20 cellular contexts compared by ENCODE assay signal in genomic region chr6:144578385-144579350, GRCh38.
A peak's percentile ranks its signal among the peaks of the same experiment; 100 is the strongest.
DNase-seq lines count a peak whose midpoint lies in the region; ATAC-seq and TF ChIP-seq lines count a peak whose summit lies in the region.
"Had no signal": no experiment of that assay in that cellular context is flagged by ENCODE, and none has a peak within 500 bp of the region (broad histone marks: within the 10 kb centered on the region; RNA-seq: fewer than 3 reads in every experiment).

No MANE protein-coding gene starts in this region.

- H3K4me3 Mint-ChIP-seq in activated T-helper 17 cell treated with anti-CD3 and anti-CD28 coated beads, Interleukin-2, amount 50 U/mL, for 72 hours: no peak overlapping the region
- H3K4me3 Mint-ChIP-seq: activated naive CD4-positive, alpha-beta T cell treated with anti-CD3 and anti-CD28 coated beads, Interleukin-2, amount 10 ng/mL, durations not matched to agents 7 days and 5 days; effector memory CD8-positive, alpha-beta T cell; nephron had no signal

- H3K9ac ChIP-seq in GM23248 (no peak overlapping the region), SK-N-SH (no peak overlapping the region)

- H2AFZ ChIP-seq in GM23248: no peak overlapping the region
- H2AFZ ChIP-seq in SK-N-SH (ENCODE audit: low read depth): no peak overlapping the region

- H3K79me2 ChIP-seq in GM23248 (ENCODE audit: insufficient read depth) (no peaks in the 10 kb centered on the region), SK-N-SH (ENCODE audit: insufficient read depth) (no peaks in the 10 kb centered on the region)

- no peak for TF ChIP-seq POLR2A in ovary (IDR thresholded peaks at IDR 0.05)

- H3K9me3 Mint-ChIP-seq in activated T-helper 17 cell treated with anti-CD3 and anti-CD28 coated beads, Interleukin-2, amount 50 U/mL, for 72 hours: no peaks in the 10 kb centered on the region
- H3K9me3 Mint-ChIP-seq: activated naive CD4-positive, alpha-beta T cell treated with anti-CD3 and anti-CD28 coated beads, Interleukin-2, amount 10 ng/mL, durations not matched to agents 7 days and 5 days; effector memory CD8-positive, alpha-beta T cell; nephron had no signal

- TF ChIP-seq RAD21 in SK-N-SH (IDR thresholded peaks at IDR 0.05; ENCODE audit: low read length): no peak

- peaks cover 34% of the 10 kb centered on the region for H3K4me1 Mint-ChIP-seq in activated T-helper 17 cell treated with anti-CD3 and anti-CD28 coated beads, Interleukin-2, amount 50 U/mL, for 72 hours

- TF ChIP-seq EP300 in SK-N-SH (IDR thresholded peaks at IDR 0.05; ENCODE audit: borderline replicate concordance in 1 of 2, low read depth in 1 of 2, low read length in 1 of 2): no peak
- TF ChIP-seq EP300 in ovary (IDR thresholded peaks at IDR 0.05): no peak

- no peak for ATAC-seq in activated T-helper 17 cell treated with anti-CD3 and anti-CD28 coated beads, Interleukin-2, amount 50 U/mL, for 72 hours (replicated peaks)
- no peak for ATAC-seq in GM21825 (IDR thresholded peaks at IDR 0.05; ENCODE audit: unreplicated experiment)
- no peak for ATAC-seq in HG02798 (IDR thresholded peaks at IDR 0.05; ENCODE audit: poor library complexity, unreplicated experiment)
- ATAC-seq: effector memory CD8-positive, alpha-beta T cell; gastroesophageal sphincter; lower lobe of right lung had no signal

- H3K9me3 ChIP-seq in A673 (ENCODE audit: low read depth, low read length, poor library complexity, severe bottlenecking) (no peaks in the 10 kb centered on the region), GM23248 (ENCODE audit: low read depth) (no peaks in the 10 kb centered on the region), SK-N-SH (no peaks in the 10 kb centered on the region), ovary (no peaks in the 10 kb centered on the region)
- H3K9me3 ChIP-seq: gastroesophageal sphincter, lower lobe of right lung, stomach had no signal

- POLR2A ChIA-PET in A673 (lab: Charles Lee; ENCODE audit: low non-redundant PET): no interaction called here
- POLR2A ChIA-PET in SK-N-SH (lab: Yijun Ruan, JAX): no interaction called here

- no peaks in the 10 kb centered on the region for H3K36me3 ChIP-seq in A673 (ENCODE audit: insufficient read depth, low read length, poor library complexity, severe bottlenecking)
- H3K36me3 ChIP-seq in GM23248 (ENCODE audit: low read depth): 0 out of 2 replicates have a peak, but pooled peaks cover 13% of the 10 kb centered on the region
- peaks cover 0 to 3% of the 10 kb centered on the region in 2 experiments for H3K36me3 ChIP-seq in SK-N-SH (replicated peaks in 1 of 2; ENCODE audit: control insufficient read depth in 1 of 2, insufficient read depth in 2 of 2, low read length in 1 of 2)
- H3K36me3 ChIP-seq in ovary: no peaks in the 10 kb centered on the region

- no peak overlapping the region for H3K27ac ChIP-seq in A673 (ENCODE audit: low read depth, low read length, poor library complexity, severe bottlenecking)
- H3K27ac ChIP-seq in GM23248: peak overlapping the region; percentile 50
- H3K27ac ChIP-seq in SK-N-SH (ENCODE audit: low read depth in 2 of 2, low read length in 1 of 2): no peak overlapping the region
- H3K27ac ChIP-seq in ovary: no peak overlapping the region
- H3K27ac ChIP-seq: gastroesophageal sphincter, lower lobe of right lung, stomach had no signal

- DNase-seq in A673 (ENCODE audit: low spot score) (peak; percentile 42), GM23248 (peak; percentile 84), fibroblast of the aortic adventitia (ENCODE audit: low read depth) (peak; percentile 43), SK-N-SH (no peak), ovary (no peak)
- DNase-seq: activated CD4-positive, CD25-positive, alpha-beta regulatory T cell; activated CD8-positive, alpha-beta memory T cell treated with anti-CD3 and anti-CD28 coated beads, Interleukin-2, amount 50 U/mL, for 4 hours; activated naive CD4-positive, alpha-beta T cell treated with anti-CD3 and anti-CD28 coated beads, Interleukin-2, amount 10 ng/mL, durations not matched to agents 7 days and 5 days; central memory CD4-positive, alpha-beta T cell; effector memory CD8-positive, alpha-beta T cell; lower lobe of right lung; MV-4-11; NCI-H2081; NCI-H774; stomach had no signal

- H3F3A ChIP-seq in GM23248 (ENCODE audit: insufficient read depth) (peaks cover 45% of the 10 kb centered on the region), SK-N-SH (replicated peaks; ENCODE audit: insufficient read depth) (peaks cover 7% of the 10 kb centered on the region)

- H4K20me1 ChIP-seq in GM23248 (ENCODE audit: insufficient read depth): no peaks in the 10 kb centered on the region
- no peaks in the 10 kb centered on the region for H4K20me1 ChIP-seq in SK-N-SH (ENCODE audit: insufficient read depth)

- H3K36me3 Mint-ChIP-seq in activated T-helper 17 cell treated with anti-CD3 and anti-CD28 coated beads, Interleukin-2, amount 50 U/mL, for 72 hours (ENCODE audit: low read depth): peaks cover 22% of the 10 kb centered on the region

- H3K27ac Mint-ChIP-seq in activated T-helper 17 cell treated with anti-CD3 and anti-CD28 coated beads, Interleukin-2, amount 50 U/mL, for 72 hours: peak overlapping the region; percentile 58
- H3K27ac Mint-ChIP-seq: activated naive CD4-positive, alpha-beta T cell treated with anti-CD3 and anti-CD28 coated beads, Interleukin-2, amount 10 ng/mL, durations not matched to agents 7 days and 5 days; nephron had no signal

- H3K27me3 ChIP-seq in A673 (replicated peaks; ENCODE audit: insufficient read depth, low read depth, low read length, poor library complexity) (no peaks in the 10 kb centered on the region), GM23248 (replicated peaks; ENCODE audit: insufficient read depth) (no peaks in the 10 kb centered on the region), SK-N-SH (ENCODE audit: insufficient read depth) (no peaks in the 10 kb centered on the region), ovary (no peaks in the 10 kb centered on the region)
- H3K27me3 ChIP-seq: gastroesophageal sphincter, stomach had no signal

- H3K9me2 ChIP-seq in GM23248 (ENCODE audit: insufficient read depth) (no peaks in the 10 kb centered on the region), SK-N-SH (no peaks in the 10 kb centered on the region)

- H3K4me3 ChIP-seq in A673 (ENCODE audit: low read depth, low read length, poor library complexity, severe bottlenecking): no peak overlapping the region
- no peak overlapping the region for H3K4me3 ChIP-seq in GM23248
- no peak overlapping the region for H3K4me3 ChIP-seq in fibroblast of the aortic adventitia (ENCODE audit: low read depth, low read length)
- H3K4me3 ChIP-seq in SK-N-SH (ENCODE audit: low read depth in 2 of 2, low read length in 1 of 2): no peak overlapping the region
- no peak overlapping the region for H3K4me3 ChIP-seq in ovary
- H3K4me3 ChIP-seq: gastroesophageal sphincter, lower lobe of right lung, stomach had no signal

- 76 to 79% methylated on average over 7 of the region's 7 CpGs for WGBS in GM23248 (ENCODE audit: low coverage in 1 of 2, low lambda C conversion rate in 2 of 2, missing lambda C conversion rate in 2 of 2), 2 experiments
- WGBS in SK-N-SH (ENCODE audit: low lambda C conversion rate): 83% methylated on average over 7 of the region's 7 CpGs
- WGBS in ovary, 3 donors: 82 to 92% (median 83%) methylated on average over 7 of the region's 7 CpGs

- in situ Hi-C loops in GM23248 (cut with MboI): loop anchor here (25.0 kb wide), 1 partner anchor 1059 kb away; no protein-coding TSS in a partner anchor

- BruUV-seq in A673 (replicated peaks; lab: Mats Ljungman, UMichigan): no TSS peak

- H3K27me3 Mint-ChIP-seq in activated T-helper 17 cell treated with anti-CD3 and anti-CD28 coated beads, Interleukin-2, amount 50 U/mL, for 72 hours: no peaks in the 10 kb centered on the region
- H3K27me3 Mint-ChIP-seq: activated naive CD4-positive, alpha-beta T cell treated with anti-CD3 and anti-CD28 coated beads, Interleukin-2, amount 10 ng/mL, durations not matched to agents 7 days and 5 days; effector memory CD8-positive, alpha-beta T cell had no signal

- CTCF ChIA-PET in A673 (lab: Charles Lee) (no interaction called here), SK-N-SH (lab: Yijun Ruan, JAX) (interaction anchor here (0.9 kb wide), 1 partner anchor 30 kb away, joined by 3 read pairs; no protein-coding TSS in a partner anchor)

- peaks cover 16% of the 10 kb centered on the region for H3K4me1 ChIP-seq in A673 (ENCODE audit: insufficient read depth, low read length, poor library complexity, severe bottlenecking)
- peaks cover 38% of the 10 kb centered on the region for H3K4me1 ChIP-seq in GM23248 (ENCODE audit: insufficient read depth)
- H3K4me1 ChIP-seq in SK-N-SH (ENCODE audit: control insufficient read depth in 1 of 2, insufficient read depth in 2 of 2, low read depth in 1 of 2, low read length in 1 of 2): peaks cover 0 to 12% of the 10 kb centered on the region in 2 experiments; a peak in 3 of 4 replicates
- peaks cover 2% of the 10 kb centered on the region for H3K4me1 ChIP-seq in ovary (ENCODE audit: insufficient read depth)

- H3K4me2 ChIP-seq in GM23248 (ENCODE audit: unreplicated experiment) (no peak overlapping the region), SK-N-SH (no peak overlapping the region)

- TF ChIP-seq CTCF in A673 (conservative IDR thresholded peaks at IDR 0.05; ENCODE audit: low read depth, low read length) (no peak), fibroblast of the aortic adventitia (IDR thresholded peaks at IDR 0.05; ENCODE audit: insufficient read depth, low read length) (no peak), SK-N-SH (IDR thresholded peaks at IDR 0.05) (no peak), ovary (IDR thresholded peaks at IDR 0.05) (no peak)

- intact Hi-C loops in A673 (cut with micrococcal nuclease; ENCODE audit: unreplicated experiment) (no loop called here), ovary (cut with DNase I) (no loop called here)

TF ChIP-seq in SK-N-SH, 30 proteins besides CTCF, POLR2A, EP300 and RAD21 (continues in another document):
- TF ChIP-seq ZBTB33 (IDR thresholded peaks at IDR 0.05; ENCODE audit: borderline replicate concordance, low read depth) (no peak), POLR2AphosphoS5 (IDR thresholded peaks at IDR 0.05; ENCODE audit: low read depth, low read length) (no peak)

Comparison
In these comparisons a context has a peak if more than half of its experiments do, and no peak if none do; other contexts are left out.
1. DNase-seq: peak in A673 (single experiment), GM23248 (single experiment) and fibroblast of the aortic adventitia (single experiment); none in SK-N-SH (single experiment) and ovary (0 of 5).